ENCODE assay signal across 1 cellular context in genomic region chr15:26771917-26772587, GRCh38.
TF ChIP-seq lines count a peak whose summit lies in the region.

No MANE protein-coding gene starts in this region.

TF ChIP-seq in IMR-90, 13 proteins besides CTCF, POLR2A, EP300 and RAD21 (continued from another document):
- no peak for TF ChIP-seq FOS (IDR thresholded peaks at IDR 0.05; ENCODE audit: low read depth, low read length)
- no peak for TF ChIP-seq RFX5 (IDR thresholded peaks at IDR 0.05; ENCODE audit: low read depth, low read length)
- TF ChIP-seq RCOR1 (IDR thresholded peaks at IDR 0.05; ENCODE audit: insufficient replicate concordance, low read length), result no peak
- no peak for TF ChIP-seq MXI1 (IDR thresholded peaks at IDR 0.05; ENCODE audit: borderline replicate concordance, low read depth, low read length)
- no peak for TF ChIP-seq USF2 (IDR thresholded peaks at IDR 0.05; ENCODE audit: low read depth, low read length)
- TF ChIP-seq MAFK (IDR thresholded peaks at IDR 0.05; ENCODE audit: low read depth, low read length), result no peak
- TF ChIP-seq MAZ (IDR thresholded peaks at IDR 0.05; ENCODE audit: borderline replicate concordance, low read depth, low read length), result no peak
- TF ChIP-seq SMC3 (IDR thresholded peaks at IDR 0.05; ENCODE audit: low read depth, low read length), result no peak
- no peak for TF ChIP-seq ELK1 (IDR thresholded peaks at IDR 0.05; ENCODE audit: borderline replicate concordance, low read depth, low read length)
